Comparison of ENCODE assay signal across 37 cellular contexts in genomic region chr6:75023634-75024033, GRCh38.
DNase-seq lines count a peak whose midpoint lies in the region; ATAC-seq, FAIRE-seq and TF ChIP-seq lines count a peak whose summit lies in the region.
"Had no signal": no experiment of that assay in that cellular context is flagged by ENCODE, and none has a peak within 500 bp of the region (broad histone marks: within the 10 kb centered on the region; RNA-seq: fewer than 3 reads in every experiment).

No MANE protein-coding gene starts in this region.

- ATAC-seq in left colon: no peak
- ATAC-seq: naive thymus-derived CD4-positive, alpha-beta T cell; psoas muscle; sciatic nerve had no signal

- H3K4me1 Mint-ChIP-seq in Caco-2 (ENCODE audit: low read depth, unreplicated experiment): no peaks in the 10 kb centered on the region
- H3K4me1 Mint-ChIP-seq: endodermal cell; naive thymus-derived CD4-positive, alpha-beta T cell had no signal

- TF ChIP-seq CTCF in endothelial cell of umbilical vein (IDR thresholded peaks at IDR 0.05; ENCODE audit: extremely low read depth in 1 of 2, insufficient read depth in 1 of 2, low read depth in 1 of 2, low read length in 2 of 2) (no peak), Caco-2 (IDR thresholded peaks at IDR 0.05; ENCODE audit: insufficient read depth in 1 of 2, low read depth in 1 of 2, low read length in 1 of 2, severe bottlenecking in 1 of 2, unreplicated experiment in 1 of 2) (no peak)

- FAIRE-seq in endothelial cell of umbilical vein (lab: Jason Lieb, UNC): peak; percentile 31
- FAIRE-seq: TTC549 had no signal

- no peaks in the 10 kb centered on the region for H3K36me3 Mint-ChIP-seq in Caco-2 (ENCODE audit: insufficient read depth, unreplicated experiment)
- H3K36me3 Mint-ChIP-seq: naive thymus-derived CD4-positive, alpha-beta T cell had no signal

- H3K36me3 ChIP-seq in endothelial cell of umbilical vein (ENCODE audit: control insufficient read depth in 2 of 2, extremely low read depth in 1 of 2, insufficient read depth in 2 of 2, low read length in 2 of 2) (no peaks in the 10 kb centered on the region), Caco-2 (ENCODE audit: control insufficient read depth, insufficient read depth, low read length) (no peaks in the 10 kb centered on the region)
- H3K36me3 ChIP-seq: ascending aorta, esophagus squamous epithelium, HAP-1, stomach had no signal

- TF ChIP-seq POLR2A in endothelial cell of umbilical vein (IDR thresholded peaks at IDR 0.05; ENCODE audit: low read depth, low read length): no peak

- BruUV-seq in endothelial cell of umbilical vein (replicated peaks; lab: Mats Ljungman, UMichigan): no TSS peak
- BruUV-seq in Caco-2 (replicated peaks; lab: Mats Ljungman, UMichigan): no TSS peak

- no peak overlapping the region for H3K4me3 Mint-ChIP-seq in Caco-2 (ENCODE audit: unreplicated experiment)
- H3K4me3 Mint-ChIP-seq: endodermal cell; naive thymus-derived CD4-positive, alpha-beta T cell had no signal

- dilution Hi-C loops in endothelial cell of umbilical vein (cut with MboI; ENCODE audit: extremely low pct_ligation_motif_present, low sequenced_read_pairs): no loop called here

- no peaks in the 10 kb centered on the region for H3K79me2 ChIP-seq in endothelial cell of umbilical vein (ENCODE audit: control insufficient read depth, insufficient read depth, low read length)

- POLR2A ChIA-PET in endothelial cell of umbilical vein (lab: Charles Lee) (no interaction called here), Caco-2 (lab: Charles Lee) (no interaction called here)

- H3K27ac Mint-ChIP-seq in Caco-2 (ENCODE audit: unreplicated experiment): no peak overlapping the region
- H3K27ac Mint-ChIP-seq: endodermal cell; naive thymus-derived CD4-positive, alpha-beta T cell had no signal

- no peak overlapping the region for H3K4me2 ChIP-seq in endothelial cell of umbilical vein (ENCODE audit: insufficient read depth, low read length)
- H3K4me2 ChIP-seq: SK-N-SH had no signal

- peak; percentile 9 for DNase-seq in AG08396 (ENCODE audit: low spot score)
- DNase-seq in LHCN-M2 (ENCODE audit: low read depth): peak; percentile 54
- peak; percentile 70 for DNase-seq in endothelial cell of umbilical vein (ENCODE audit: low read depth, low spot score)
- DNase-seq in iris pigment epithelial cell (ENCODE audit: low read depth): peak; percentile 60
- DNase-seq in left colon: no peak
- no peak for DNase-seq in Caco-2
- DNase-seq in NK-92 (lab: John Stamatoyannopoulos, UW; ENCODE audit: unreplicated experiment): no peak
- DNase-seq in hippocampal formation (lab: John Stamatoyannopoulos, UW): no peak
- DNase-seq: 8988T; activated CD4-positive, alpha-beta T cell treated with anti-CD3 and anti-CD28 coated beads, Interleukin-2, amount 50 U/mL, for 4 hours; activated T-cell treated with anti-CD3 and anti-CD28 coated beads, Interleukin-2, amount 50 U/mL, for 48 hours; caudate nucleus; COR-L47; DMS53; endodermal cell; esophagus squamous epithelium; GDM1; glutamatergic neuron; islet precursor cell; midbrain; naive thymus-derived CD4-positive, alpha-beta T cell; NCI-H1092; NCI-H187; NCI-H2171 treated with DMSO at 0.1 percent for 48 hours; NCI-H510A treated with DMSO at 0.1 percent for 48 hours; nucleus accumbens; psoas muscle; SK-N-SH; stimulated activated CD4-positive, alpha-beta T cell treated with anti-CD3 and anti-CD28 coated beads, Interleukin-12 subunit alpha, Interleukin-12 subunit beta, amount 100 ng/mL, for 4 hours; stimulated activated CD4-positive, alpha-beta T cell treated with anti-CD3 and anti-CD28 coated beads, Interleukin-4, amount 100 ng/mL, for 1 hour; stomach; trophoblast cell had no signal

- no peaks in the 10 kb centered on the region for H3K27me3 Mint-ChIP-seq in Caco-2 (ENCODE audit: insufficient read depth, unreplicated experiment)
- H3K27me3 Mint-ChIP-seq: naive thymus-derived CD4-positive, alpha-beta T cell had no signal

- H3K9me3 ChIP-seq in endothelial cell of umbilical vein (replicated peaks; ENCODE audit: control insufficient read depth, insufficient read depth, low read length): no peaks in the 10 kb centered on the region
- H3K9me3 ChIP-seq in Caco-2: no peaks in the 10 kb centered on the region
- H3K9me3 ChIP-seq: esophagus squamous epithelium, HAP-1, psoas muscle, SK-N-SH, stomach had no signal

- no peak overlapping the region for H3K9ac ChIP-seq in endothelial cell of umbilical vein (replicated peaks; ENCODE audit: extremely low read depth, insufficient read depth, low read length)
- H3K9ac ChIP-seq: SK-N-SH had no signal

- no peaks in the 10 kb centered on the region for H3K9me1 ChIP-seq in endothelial cell of umbilical vein (replicated peaks; ENCODE audit: control insufficient read depth, extremely low read depth, insufficient read depth, low read length)

- H3K27me3 ChIP-seq in endothelial cell of umbilical vein (ENCODE audit: control insufficient read depth in 2 of 2, insufficient read depth in 2 of 2, low read length in 2 of 2): no peaks in the 10 kb centered on the region
- no peaks in the 10 kb centered on the region for H3K27me3 ChIP-seq in Caco-2 (replicated peaks; ENCODE audit: control insufficient read depth, insufficient read depth, low read length)
- H3K27me3 ChIP-seq: ascending aorta, esophagus squamous epithelium, stomach had no signal

- H4K20me1 ChIP-seq in endothelial cell of umbilical vein (replicated peaks; ENCODE audit: control insufficient read depth, extremely low read depth, insufficient read depth, low read length): no peaks in the 10 kb centered on the region

- peaks cover 22% of the 10 kb centered on the region for H3K4me1 ChIP-seq in endothelial cell of umbilical vein (ENCODE audit: control insufficient read depth, extremely low read depth, insufficient read depth, low read length)
- no peaks in the 10 kb centered on the region for H3K4me1 ChIP-seq in Caco-2
- H3K4me1 ChIP-seq: ascending aorta, HAP-1, psoas muscle had no signal

- H3K4me3 ChIP-seq in endothelial cell of umbilical vein (replicated peaks in 1 of 3; ENCODE audit: insufficient read depth in 1 of 3, low read depth in 1 of 3, low read length in 3 of 3) (no peak overlapping the region), Caco-2 (ENCODE audit: low read depth, low read length) (no peak overlapping the region)
- H3K4me3 ChIP-seq: ascending aorta, esophagus squamous epithelium, HAP-1, psoas muscle, stomach had no signal

- no peaks in the 10 kb centered on the region for H3K9me3 Mint-ChIP-seq in Caco-2 (ENCODE audit: unreplicated experiment)

- CTCF ChIA-PET in endothelial cell of umbilical vein (lab: Charles Lee): no interaction called here
- CTCF ChIA-PET in Caco-2 (lab: Charles Lee): no interaction called here

- H3K27ac ChIP-seq in endothelial cell of umbilical vein (ENCODE audit: insufficient read depth, low read depth, low read length): no peak overlapping the region
- H3K27ac ChIP-seq: ascending aorta, C4-2B, psoas muscle, stomach had no signal

- intact Hi-C loops in endothelial cell of umbilical vein (cut with micrococcal nuclease) (loop anchor here (2.0 to 5.0 kb wide), 2 partner anchors 75 to 179 kb away; no protein-coding TSS in a partner anchor), left colon (cut with DNase I, micrococcal nuclease) (no loop called here), Caco-2 (cut with micrococcal nuclease; ENCODE audit: unreplicated experiment) (no loop called here)

- no peak overlapping the region for H2AFZ ChIP-seq in endothelial cell of umbilical vein (ENCODE audit: low read depth, low read length)

TF ChIP-seq in endothelial cell of umbilical vein, 7 proteins besides CTCF, POLR2A, EP300 and RAD21:
- TF ChIP-seq MYC (IDR thresholded peaks at IDR 0.05; ENCODE audit: low read depth, low read length): no peak
- TF ChIP-seq GATA2 (IDR thresholded peaks at IDR 0.05; ENCODE audit: insufficient read depth, insufficient read length, low read depth, low read length): peak; percentile 10
- TF ChIP-seq EZH2 (IDR thresholded peaks at IDR 0.05; ENCODE audit: borderline replicate concordance, low read depth, low read length, severe bottlenecking): no peak
- peak; percentile 69 for TF ChIP-seq FOS (IDR thresholded peaks at IDR 0.05; ENCODE audit: borderline replicate concordance, insufficient read depth, low read length)
- no peak for TF ChIP-seq MAX (IDR thresholded peaks at IDR 0.05; ENCODE audit: insufficient read depth, insufficient read length)
- TF ChIP-seq JUN (IDR thresholded peaks at IDR 0.05; ENCODE audit: borderline replicate concordance, insufficient read depth, insufficient read length, low read depth): peak; percentile 10
- no peak for TF ChIP-seq POLR2AphosphoS5 (IDR thresholded peaks at IDR 0.05; ENCODE audit: insufficient read depth, low read depth, low read length)

Comparison
In these comparisons a context has a peak if more than half of its experiments do, and no peak if none do; other contexts are left out.
1. DNase-seq: peak in AG08396 (single experiment), LHCN-M2 (single experiment), endothelial cell of umbilical vein (single experiment) and iris pigment epithelial cell (single experiment); none in left colon (0 of 2), Caco-2 (0 of 2), NK-92 (single experiment) and hippocampal formation (0 of 2).